8 cellular contexts compared by ENCODE assay signal in genomic region chr15:45200799-45201556, GRCh38. TPM values are rescaled to one million over a fixed set of nuclear protein-coding genes. Genes with fewer than 3 reads are reported as not detected.
A peak's percentile ranks its signal among the peaks of the same experiment; 100 is the strongest.
DNase-seq lines count a peak whose midpoint lies in the region; ATAC-seq, FAIRE-seq and TF ChIP-seq lines count a peak whose summit lies in the region.

No MANE protein-coding gene starts in this region.

- no peaks in the 10 kb centered on the region for H3K36me3 Mint-ChIP-seq in natural killer cell

- intact Hi-C loops in natural killer cell (cut with micrococcal nuclease) = loop anchor here (2.0 to 10.0 kb wide), 6 partner anchors 78 to 916 kb away; partner anchors contain the start of genes BLOC1S6 and GOLM2

- no peak for FAIRE-seq in RCC 7860 (lab: Jason Lieb, UNC)

- DNase-seq in KBM-7 (peak; percentile 89), RCC 7860 (ENCODE audit: low spot score) (peak; percentile 90), activated T-helper 1 cell treated with Interleukin-2 at 50 U/mL for 16 hours (ENCODE audit: low read depth) (peak; percentile 40), fibroblast of peridontal ligament (ENCODE audit: extremely low read depth) (peak; percentile 88), natural killer cell (peak; percentile 77), mesenteric fat pad (ENCODE audit: low spot score) (no peak)
- peak; percentile 72 for DNase-seq in stimulated activated naive CD4-positive, alpha-beta T cell treated with Interleukin-2 at 50 U/mL for 16 hours (lab: John Stamatoyannopoulos, UW)

- no peaks in the 10 kb centered on the region for H3K27me3 Mint-ChIP-seq in natural killer cell (ENCODE audit: low read depth in 2 of 2)

- H3K4me3 Mint-ChIP-seq in natural killer cell = no peak overlapping the region

- TF ChIP-seq CTCF in natural killer cell (IDR thresholded peaks at IDR 0.05) = no peak

- H3K27ac Mint-ChIP-seq in natural killer cell = no peak overlapping the region

- peaks cover 4 to 5% of the 10 kb centered on the region in 2 donors for H3K4me1 Mint-ChIP-seq in natural killer cell

- H3K9me3 Mint-ChIP-seq in natural killer cell = no peaks in the 10 kb centered on the region

- in situ Hi-C loops in KBM-7 (cut with MboI; ENCODE audit: low pct_unique_long_range_greater_than_20kb, low sequenced_read_pairs) = no loop called here

- ATAC-seq in GM19025 (IDR thresholded peaks at IDR 0.05; ENCODE audit: low read depth, unreplicated experiment) (peak; percentile 2), natural killer cell (peak; percentile 6 to 22 (median 17))

RNA-seq across cellular contexts. Expression of gene SHF, which starts 13.2 kb away (rescaled TPM):
- total RNA-seq in natural killer cell = 1 to 10 TPM in 2 of 3 donors, under 1 TPM in 1; 0.94 to 2.4 (median 1.7) TPM
- total RNA-seq in mesenteric fat pad = 3.8 TPM

RNA-seq across cellular contexts. Expression of gene SLC28A2, which starts 51.1 kb away (rescaled TPM):
- total RNA-seq in natural killer cell (not detected), mesenteric fat pad (not detected)
